1 cellular context compared by ENCODE assay signal in genomic region chr5:132666310-132667123, GRCh38.
A peak's percentile ranks its signal among the peaks of the same experiment; 100 is the strongest.
TF ChIP-seq lines count a peak whose summit lies in the region.

No MANE protein-coding gene starts in this region.

TF ChIP-seq in K562, 482 proteins besides CTCF, POLR2A, EP300 and RAD21 (continued from another document and continues in another):
- TF ChIP-seq IRF1 (CRISPR knock-in tag; IDR thresholded peaks at IDR 0.05; ENCODE audit: borderline replicate concordance): no peak
- TF ChIP-seq THRAP3 (IDR thresholded peaks at IDR 0.05; ENCODE audit: borderline replicate concordance): no peak
- no peak for TF ChIP-seq ZNF121 (CRISPR knock-in tag; conservative IDR thresholded peaks at IDR 0.05)
- TF ChIP-seq ZNF764 (CRISPR knock-in tag; IDR thresholded peaks at IDR 0.05; ENCODE audit: low read depth): no peak
- peak; percentile 86 for TF ChIP-seq ZBTB12 (CRISPR knock-in tag; IDR thresholded peaks at IDR 0.05)
- no peak for TF ChIP-seq ZHX1 (conservative IDR thresholded peaks at IDR 0.05; ENCODE audit: low read length)
- TF ChIP-seq CXXC5 (CRISPR knock-in tag; IDR thresholded peaks at IDR 0.05): peak; percentile 93
- peak; percentile 98 for TF ChIP-seq TCF15 (CRISPR knock-in tag; IDR thresholded peaks at IDR 0.05)
- TF ChIP-seq L3MBTL2 (IDR thresholded peaks at IDR 0.05): peak; percentile 81
- TF ChIP-seq MCM2 (IDR thresholded peaks at IDR 0.05; ENCODE audit: low read depth): no peak
- no peak; the same call in 1 of the 2 replicates for TF ChIP-seq GABPB2 (CRISPR knock-in tag; conservative IDR thresholded peaks at IDR 0.05)
- TF ChIP-seq ZNF592 (IDR thresholded peaks at IDR 0.05): peak; percentile 100
- TF ChIP-seq ARID2 (IDR thresholded peaks at IDR 0.05): no peak
- peak; percentile 84; the same call in 1 of the 2 replicates for TF ChIP-seq ZBTB26 (CRISPR knock-in tag; IDR thresholded peaks at IDR 0.05)
- no peak for TF ChIP-seq COPS2 (conservative IDR thresholded peaks at IDR 0.05)
- no peak for TF ChIP-seq ZNF609 (CRISPR knock-in tag; IDR thresholded peaks at IDR 0.05; ENCODE audit: borderline replicate concordance)
- peak; percentile 23; the same call in 1 of the 2 replicates for TF ChIP-seq ATF3 (IDR thresholded peaks at IDR 0.05)
- no peak for TF ChIP-seq ATF3 (CRISPR knock-in tag; conservative IDR thresholded peaks at IDR 0.05)
- peak; percentile 90 for TF ChIP-seq RBFOX2 (IDR thresholded peaks at IDR 0.05; ENCODE audit: low read depth, low read length)
- no peak for TF ChIP-seq NUFIP1 (IDR thresholded peaks at IDR 0.05; ENCODE audit: partially characterized antibody)
- TF ChIP-seq SAFB (IDR thresholded peaks at IDR 0.05; ENCODE audit: borderline replicate concordance, low read depth, low read length): no peak
- TF ChIP-seq RBBP5 (IDR thresholded peaks at IDR 0.05; ENCODE audit: borderline replicate concordance, insufficient read depth, low read length, poor library complexity, severe bottlenecking): no peak
- no peak for TF ChIP-seq HDAC3 (IDR thresholded peaks at IDR 0.05; ENCODE audit: borderline replicate concordance, partially characterized antibody)
- 0 out of 2 replicates have a peak, but pooled peaks have one; percentile 19 for TF ChIP-seq TCF7 (IDR thresholded peaks at IDR 0.05; ENCODE audit: borderline replicate concordance)
- TF ChIP-seq ZNF79 (CRISPR knock-in tag; IDR thresholded peaks at IDR 0.05; ENCODE audit: low read depth): peak; percentile 96
- no peak for TF ChIP-seq ZNF518B (CRISPR knock-in tag; IDR thresholded peaks at IDR 0.05)
- peak; percentile 69 for TF ChIP-seq GABPB1 (CRISPR knock-in tag; IDR thresholded peaks at IDR 0.05)
- TF ChIP-seq ZNF436 (CRISPR knock-in tag; IDR thresholded peaks at IDR 0.05): no peak
- TF ChIP-seq EGR1 (conservative IDR thresholded peaks at IDR 0.05): no peak
- no peak for TF ChIP-seq SRSF7 (optimal IDR thresholded peaks at IDR 0.05; ENCODE audit: low read depth, low read length)
- TF ChIP-seq ZNF695 (CRISPR knock-in tag; IDR thresholded peaks at IDR 0.05): peak; percentile 92
- no peak for TF ChIP-seq PURB (CRISPR knock-in tag; IDR thresholded peaks at IDR 0.05; ENCODE audit: low read depth)
- no peak for TF ChIP-seq MNT (conservative IDR thresholded peaks at IDR 0.05)
- TF ChIP-seq FOXJ3 (CRISPR knock-in tag; IDR thresholded peaks at IDR 0.05): no peak
- no peak for TF ChIP-seq PHF8 (IDR thresholded peaks at IDR 0.05; ENCODE audit: borderline replicate concordance, low read length)
- TF ChIP-seq KLF13 (tag; IDR thresholded peaks at IDR 0.05; ENCODE audit: borderline replicate concordance, low read depth): peak; percentile 76
- no peak for TF ChIP-seq CBX8 (IDR thresholded peaks at IDR 0.05; ENCODE audit: borderline replicate concordance, extremely low read depth, low read depth, low read length, poor library complexity, severe bottlenecking)
- TF ChIP-seq SRSF1 (IDR thresholded peaks at IDR 0.05; ENCODE audit: low read depth, low read length): no peak
